ENCODE assay signal across 31 cellular contexts in genomic region chr19:15099017-15099582, GRCh38. TPM values are rescaled to one million over a fixed set of nuclear protein-coding genes. Genes with fewer than 3 reads are reported as not detected.
"Had no signal": no experiment of that assay in that cellular context is flagged by ENCODE, and none has a peak within 500 bp of the region (broad histone marks: within the 10 kb centered on the region; RNA-seq: fewer than 3 reads in every experiment).

No MANE protein-coding gene starts in this region.

- H3K9me3 ChIP-seq: ovary, upper lobe of right lung had no signal

- H3K27me3 ChIP-seq: heart right ventricle, hepatocyte, ovary, sigmoid colon, transverse colon, upper lobe of right lung had no signal

- DNase-seq: heart right ventricle; islet precursor cell; left ventricle myocardium inferior; mesendoderm; naive B cell; ovary; retina; right cardiac atrium; sigmoid colon; small intestine; stimulated activated CD4-positive, alpha-beta T cell treated with anti-CD3 and anti-CD28 coated beads, Interleukin-2, amount 100 ng/mL, for 48 hours; stimulated activated CD4-positive, alpha-beta T cell treated with anti-CD3 and anti-CD28 coated beads, Interleukin-4, amount 100 ng/mL, for 4 hours; stimulated activated CD8-positive, alpha-beta memory T cell treated with anti-CD3 and anti-CD28 coated beads, Interleukin-4, amount 100 ng/mL, for 48 hours; stimulated activated naive CD4-positive, alpha-beta T cell treated with Interleukin-2 at 50 U/mL for 16 hours; stimulated activated naive CD8-positive, alpha-beta T cell treated with anti-CD3 and anti-CD28 coated beads, Interleukin-15, amount 100 ng/mL, for 72 hours; substantia nigra; transverse colon; upper lobe of right lung had no signal

- H3K27me3 Mint-ChIP-seq: stimulated activated naive CD8-positive, alpha-beta T cell treated with anti-CD3 and anti-CD28 coated beads, Interleukin-15, amount 100 ng/mL, for 72 hours had no signal

- ATAC-seq: heart right ventricle; natural killer cell treated with Interleukin-12 subunit alpha and Interleukin-12 subunit beta and Interleukin-15 and Interleukin-18, amount 100 ng/mL, for 72 hours; right cardiac atrium; stimulated activated memory B cell treated with anti-CD40 and anti-IgM and Interleukin-4, amounts not matched to agents 10 μg/mL and 1 μg/mL and 100 μg/mL, for 72 hours; stimulated activated naive CD8-positive, alpha-beta T cell treated with anti-CD3 and anti-CD28 coated beads, Interleukin-15, amount 100 ng/mL, for 72 hours; upper lobe of right lung had no signal

- H3K4me1 ChIP-seq: left ventricle myocardium inferior, sigmoid colon, transverse colon, upper lobe of right lung had no signal

- H3K27ac Mint-ChIP-seq: mesothelial cell of epicardium; naive B cell; natural killer cell treated with Interleukin-12 subunit alpha and Interleukin-12 subunit beta and Interleukin-15 and Interleukin-18, amount 100 ng/mL, for 72 hours; progenitor cell of endocrine pancreas; stimulated activated memory B cell treated with anti-CD40 and anti-IgM and Interleukin-4, amounts not matched to agents 10 μg/mL and 1 μg/mL and 100 μg/mL, for 72 hours had no signal

- H3K4me3 Mint-ChIP-seq: mesothelial cell of epicardium; natural killer cell treated with Interleukin-12 subunit alpha and Interleukin-12 subunit beta and Interleukin-15 and Interleukin-18, amount 100 ng/mL, for 72 hours; stimulated activated memory B cell treated with anti-CD40 and anti-IgM and Interleukin-4, amounts not matched to agents 10 μg/mL and 1 μg/mL and 100 μg/mL, for 72 hours; stimulated activated naive CD8-positive, alpha-beta T cell treated with anti-CD3 and anti-CD28 coated beads, Interleukin-15, amount 100 ng/mL, for 72 hours had no signal

- H3K4me1 Mint-ChIP-seq: mesothelial cell of epicardium; naive B cell; stimulated activated memory B cell treated with anti-CD40 and anti-IgM and Interleukin-4, amounts not matched to agents 10 μg/mL and 1 μg/mL and 100 μg/mL, for 72 hours; stimulated activated naive CD8-positive, alpha-beta T cell treated with anti-CD3 and anti-CD28 coated beads, Interleukin-15, amount 100 ng/mL, for 72 hours had no signal

- H3K27ac ChIP-seq: heart right ventricle, hepatocyte, left ventricle myocardium inferior, ovary, sigmoid colon, spleen, transverse colon, upper lobe of right lung had no signal

RNA-seq across cellular contexts. Expression of gene SYDE1, which starts 8.1 kb away (rescaled TPM):
- total RNA-seq: mononuclear cell; natural killer cell treated with Interleukin-12 subunit alpha and Interleukin-12 subunit beta and Interleukin-15 and Interleukin-18, amount 100 ng/mL, for 72 hours had no signal
- polyA plus RNA-seq: neural cell had no signal

RNA-seq across cellular contexts. Expression of gene OR1I1, which starts 17.1 kb away (rescaled TPM):
- total RNA-seq: heart right ventricle; hepatocyte; kidney epithelial cell; left ventricle myocardium inferior; lower leg skin; lung; mesothelial cell of epicardium; mononuclear cell; natural killer cell treated with Interleukin-12 subunit alpha and Interleukin-12 subunit beta and Interleukin-15 and Interleukin-18, amount 100 ng/mL, for 72 hours; omental fat pad; ovary; progenitor cell of endocrine pancreas; right cardiac atrium; sigmoid colon; spleen; temporal lobe; transverse colon; upper lobe of right lung had no signal
- polyA plus RNA-seq: heart right ventricle, hepatocyte, lung, neural cell, ovary, right cardiac atrium, sigmoid colon, small intestine had no signal

RNA-seq across cellular contexts. Expression of gene CASP14, which starts 49.8 kb away (rescaled TPM):
- total RNA-seq: heart right ventricle; hepatocyte; kidney epithelial cell; left ventricle myocardium inferior; lung; mesothelial cell of epicardium; mononuclear cell; natural killer cell treated with Interleukin-12 subunit alpha and Interleukin-12 subunit beta and Interleukin-15 and Interleukin-18, amount 100 ng/mL, for 72 hours; omental fat pad; ovary; progenitor cell of endocrine pancreas; right cardiac atrium; sigmoid colon; spleen; temporal lobe; transverse colon; upper lobe of right lung had no signal
- polyA plus RNA-seq: heart right ventricle, hepatocyte, lung, neural cell, ovary, right cardiac atrium, sigmoid colon, small intestine, spleen had no signal
